ENCODE assay signal across 11 cellular contexts in genomic region chr5:37834542-37835399, GRCh38. TPM values are rescaled to one million over a fixed set of nuclear protein-coding genes. Genes with fewer than 3 reads are reported as not detected.
DNase-seq lines count a peak whose midpoint lies in the region; ATAC-seq and TF ChIP-seq lines count a peak whose summit lies in the region.
"Had no signal": no experiment of that assay in that cellular context is flagged by ENCODE, and none has a peak within 500 bp of the region (broad histone marks: within the 10 kb centered on the region; RNA-seq: fewer than 3 reads in every experiment).

No MANE protein-coding gene starts in this region.

- no peaks in the 10 kb centered on the region for H3K36me3 ChIP-seq in cardiac muscle cell
- H3K36me3 ChIP-seq in muscle layer of duodenum (ENCODE audit: control insufficient read depth in 1 of 2, insufficient read depth in 2 of 2, low read length in 2 of 2) = no peaks in the 10 kb centered on the region
- H3K36me3 ChIP-seq in uterus = no peaks in the 10 kb centered on the region

- no peak overlapping the region for H3K27ac Mint-ChIP-seq in activated naive CD8-positive, alpha-beta T cell treated with anti-CD3 and anti-CD28 coated beads, Interleukin-2, amount 50 U/mL, for 24 hours
- H3K27ac Mint-ChIP-seq: dendritic cell treated with granulocyte-macrophage colony-stimulating factor and Interleukin-4, amounts not matched to agents 40 ng/mL and 50 ng/mL, for 4 days had no signal

- peaks cover 93% of the 10 kb centered on the region for H3K27me3 ChIP-seq in cardiac muscle cell
- H3K27me3 ChIP-seq in dorsolateral prefrontal cortex = peaks cover 0 to 95% (median 59%) of the 10 kb centered on the region in 45 donors
- H3K27me3 ChIP-seq in muscle layer of duodenum (ENCODE audit: low read depth, low read length) = peaks cover 39% of the 10 kb centered on the region
- H3K27me3 ChIP-seq in uterus = no peaks in the 10 kb centered on the region

- no peaks in the 10 kb centered on the region for H3K9me3 Mint-ChIP-seq in activated naive CD8-positive, alpha-beta T cell treated with anti-CD3 and anti-CD28 coated beads, Interleukin-2, amount 50 U/mL, for 24 hours
- H3K9me3 Mint-ChIP-seq: dendritic cell treated with granulocyte-macrophage colony-stimulating factor and Interleukin-4, amounts not matched to agents 40 ng/mL and 50 ng/mL, for 4 days had no signal

- TF ChIP-seq CTCF in cardiac muscle cell (IDR thresholded peaks at IDR 0.05; ENCODE audit: low read depth, low read length) = no peak
- TF ChIP-seq CTCF in dorsolateral prefrontal cortex (IDR thresholded peaks at IDR 0.05 in 54 of 56, conservative IDR thresholded peaks at IDR 0.05 in 2 of 56; ENCODE audit: low read depth in 1 of 56, partially characterized antibody in 56 of 56) = peak in 2 of 56 donors; percentile 6 to 12
- TF ChIP-seq CTCF in uterus (IDR thresholded peaks at IDR 0.05) = no peak

- H3K27ac ChIP-seq in cardiac muscle cell (no peak overlapping the region), dorsolateral prefrontal cortex (peak overlapping the region in 42 of 59 donors; percentile 1 to 82 (median 54)), muscle layer of duodenum (ENCODE audit: low read length) (peak overlapping the region; percentile 51), uterus (peak overlapping the region; percentile 12 to 34)
- H3K27ac ChIP-seq: PC-9 had no signal

- peaks cover 27% of the 10 kb centered on the region for H3K4me1 Mint-ChIP-seq in activated naive CD8-positive, alpha-beta T cell treated with anti-CD3 and anti-CD28 coated beads, Interleukin-2, amount 50 U/mL, for 24 hours

- no peak for ATAC-seq in Right ventricle myocardium superior (ENCODE audit: poor library complexity)
- ATAC-seq in activated naive CD8-positive, alpha-beta T cell treated with anti-CD3 and anti-CD28 coated beads, Interleukin-2, amount 50 U/mL, for 24 hours = no peak

- H3K36me3 Mint-ChIP-seq in activated naive CD8-positive, alpha-beta T cell treated with anti-CD3 and anti-CD28 coated beads, Interleukin-2, amount 50 U/mL, for 24 hours (ENCODE audit: low read depth) = no peaks in the 10 kb centered on the region

- intact Hi-C loops in Right ventricle myocardium superior (cut with DNase I) = no loop called here
- intact Hi-C loops in dorsolateral prefrontal cortex (cut with DNase I) = loop anchor here in 1 of 2 donors (2.0 to 5.0 kb wide), 3 partner anchors 18 to 112 kb away; no protein-coding TSS in a partner anchor
- intact Hi-C loops in uterus (cut with DNase I; ENCODE audit: low total_unique reads) = no loop called here

- H3K4me3 ChIP-seq in cardiac muscle cell = peak overlapping the region; percentile 26
- peak overlapping the region; percentile 12 to 69 (median 48) for H3K4me3 ChIP-seq in dorsolateral prefrontal cortex
- H3K4me3 ChIP-seq in muscle layer of duodenum (ENCODE audit: low read depth in 1 of 2, low read length in 2 of 2) = peak overlapping the region; percentile 44 to 78
- peak overlapping the region in 1 of 2 donors; percentile 17 for H3K4me3 ChIP-seq in uterus
- H3K4me3 ChIP-seq: PC-9 had no signal

- H3K27me3 Mint-ChIP-seq in activated naive CD8-positive, alpha-beta T cell treated with anti-CD3 and anti-CD28 coated beads, Interleukin-2, amount 50 U/mL, for 24 hours = peaks cover 74% of the 10 kb centered on the region

- peaks cover 5% of the 10 kb centered on the region for H3K4me1 ChIP-seq in cardiac muscle cell (ENCODE audit: low read depth)
- H3K4me1 ChIP-seq in muscle layer of duodenum (ENCODE audit: control insufficient read depth in 1 of 2, insufficient read depth in 2 of 2, low read length in 2 of 2) = peaks cover 0 to 38% of the 10 kb centered on the region in 2 donors
- peaks cover 0 to 4% of the 10 kb centered on the region in 2 donors for H3K4me1 ChIP-seq in uterus

- no peak for TF ChIP-seq POLR2A in uterus (IDR thresholded peaks at IDR 0.05)

- H3K4me3 Mint-ChIP-seq in activated naive CD8-positive, alpha-beta T cell treated with anti-CD3 and anti-CD28 coated beads, Interleukin-2, amount 50 U/mL, for 24 hours = no peak overlapping the region
- H3K4me3 Mint-ChIP-seq: dendritic cell treated with granulocyte-macrophage colony-stimulating factor and Interleukin-4, amounts not matched to agents 40 ng/mL and 50 ng/mL, for 4 days had no signal

- H3K9me3 ChIP-seq in cardiac muscle cell (ENCODE audit: low read depth) = no peaks in the 10 kb centered on the region
- no peaks in the 10 kb centered on the region for H3K9me3 ChIP-seq in muscle layer of duodenum (ENCODE audit: control insufficient read depth in 1 of 2, low read length in 2 of 2)
- H3K9me3 ChIP-seq in uterus = no peaks in the 10 kb centered on the region

- DNase-seq in cardiac muscle cell (ENCODE audit: low read depth in 1 of 2, low spot score in 1 of 2) = peak in 1 of 2 donors; percentile 38
- DNase-seq in Right ventricle myocardium superior = no peak
- peak in 4 of 10 donors; percentile 21 to 56 (median 42) for DNase-seq in dorsolateral prefrontal cortex
- no peak for DNase-seq in uterus
- DNase-seq in NCI-H1417 treated with DMSO at 0.1 percent for 48 hours (lab: John Stamatoyannopoulos, UW) = no peak
- DNase-seq in activated naive CD8-positive, alpha-beta T cell treated with anti-CD3 and anti-CD28 coated beads, Interleukin-2, amount 50 U/mL, for 24 hours = no peak
- no peak for DNase-seq in ureter (ENCODE audit: low spot score)
- DNase-seq: AML-193, PC-9 had no signal

RNA-seq across cellular contexts. Expression of gene GDNF, which starts 5.1 kb away (rescaled TPM):
- total RNA-seq in cardiac muscle cell (not detected in 2 replicates), Right ventricle myocardium superior (not detected), dorsolateral prefrontal cortex (1 to 10 TPM in 54 of 120 experiments, under 1 TPM in 63, not detected in 3; 0.14 to 5.8 (median 0.91) TPM), uterus (1 to 10 TPM in 1 of 4 donors, under 1 TPM in 2, not detected in 1; 0.77 to 1.0 (median 0.85) TPM), ureter (not detected)
- not detected in 2 replicates for polyA plus RNA-seq in cardiac muscle cell
